In genomic region chr4:120718979-120719566, GRCh38 we compare ENCODE assay signal across 8 cellular contexts.
DNase-seq lines count a peak whose midpoint lies in the region; ATAC-seq, FAIRE-seq and TF ChIP-seq lines count a peak whose summit lies in the region.

No MANE protein-coding gene starts in this region.

- BruUV-seq in GM12878 (replicated peaks; lab: Mats Ljungman, UMichigan), result no TSS peak

- POLR2A ChIA-PET in BJ (lab: Charles Lee) (no interaction called here), GM12878 (lab: Charles Lee) (no interaction called here)

- no peak for TF ChIP-seq EP300 in GM12878 (IDR thresholded peaks at IDR 0.05; ENCODE audit: borderline replicate concordance in 1 of 2, control insufficient read depth in 1 of 2, low read depth in 2 of 2, low read length in 2 of 2)

- intact Hi-C loops in GM12878 (cut with micrococcal nuclease; ENCODE audit: unreplicated experiment) (loop anchor here (1.0 to 10.0 kb wide), 4 partner anchors 258 to 644 kb away; no protein-coding TSS in a partner anchor), uterus (cut with DNase I; ENCODE audit: low total_unique reads) (no loop called here)

- TF ChIP-seq CTCF in BJ (IDR thresholded peaks at IDR 0.05; ENCODE audit: insufficient read depth, low read depth, low read length) (peak; percentile 80), GM12878 (IDR thresholded peaks at IDR 0.05 in 2 of 3, conservative IDR thresholded peaks at IDR 0.05 in 1 of 3; ENCODE audit: control insufficient read depth in 2 of 3, extremely low read depth in 1 of 3, insufficient read depth in 1 of 3, low read depth in 3 of 3, low read length in 3 of 3) (peak; percentile 53 to 66 (median 59); a peak in 5 of 6 replicates), uterus (IDR thresholded peaks at IDR 0.05) (peak; percentile 22 to 38 (median 27))

- WGBS in GM12878 (ENCODE audit: insufficient coverage, insufficient replicate concordance, low lambda C conversion rate, missing lambda C conversion rate), result under 1% methylated on average over 5 of the region's 5 CpGs

- in situ Hi-C loops in GM12878 (cut with MboI), result no loop called here

- no peak overlapping the region for H3K4me2 ChIP-seq in GM12878 (ENCODE audit: control insufficient read depth, insufficient read depth)

- RAD21 ChIA-PET in GM12878 (lab: Charles Lee; ENCODE audit: unreplicated experiment), result interaction anchor here (1.5 kb wide), 1 partner anchor 259 kb away, joined by 7 read pairs; no protein-coding TSS in a partner anchor

- no peak overlapping the region for H3K4me3 ChIP-seq in BJ (ENCODE audit: low read depth, low read length)
- H3K4me3 ChIP-seq in GM12878, result no peak overlapping the region
- H3K4me3 ChIP-seq in uterus, result no peak overlapping the region

- SMC1A ChIA-PET in GM12878 (lab: Charles Lee; ENCODE audit: uncharacterized antibody, unreplicated experiment), result interaction anchor here (1.6 to 1.9 kb wide), 2 partner anchors 30 to 128 kb away, joined by 5 to 10 read pairs; no protein-coding TSS in a partner anchor

- FAIRE-seq in GM12892 (lab: Jason Lieb, UNC) (peak; percentile 79), GM12878 (lab: Jason Lieb, UNC) (peak; percentile 69)

- no peak overlapping the region for H2AFZ ChIP-seq in GM12878 (ENCODE audit: control insufficient read depth, low read depth, low read length)

- ATAC-seq in HG02852 (IDR thresholded peaks at IDR 0.05; ENCODE audit: unreplicated experiment), result peak; percentile 89
- ATAC-seq in GM12878, result peak; percentile 89

- no peak for TF ChIP-seq POLR2A in GM12892 (IDR thresholded peaks at IDR 0.05; ENCODE audit: low read depth, low read length)
- TF ChIP-seq POLR2A in GM12878 (IDR thresholded peaks at IDR 0.05; ENCODE audit: low read depth, low read length), result no peak
- TF ChIP-seq POLR2A in uterus (IDR thresholded peaks at IDR 0.05), result no peak

- CTCF ChIA-PET in BJ (lab: Yijun Ruan, JAX), result interaction anchor here (1.1 to 3.1 kb wide), 3 partner anchors 158 to 259 kb away, joined by 3 to 22 read pairs (median 20); no protein-coding TSS in a partner anchor
- CTCF ChIA-PET in GM12878 (lab: Yijun Ruan, JAX), result no interaction called here

- no peak overlapping the region for H3K9ac ChIP-seq in GM12878 (ENCODE audit: control insufficient read depth, insufficient read depth, low read length)

- DNase-seq in BJ (ENCODE audit: low read depth) (no peak), GM12892 (ENCODE audit: insufficient read length) (no peak), NCI-H2107 treated with DMSO at 0.1 percent for 48 hours (lab: John Stamatoyannopoulos, UW; ENCODE audit: unreplicated experiment) (peak; percentile 57), GM12878 (ENCODE audit: low read depth, low spot score) (no peak), kidney tubule cell (ENCODE audit: low spot score) (peak; percentile 34), uterus (peak in 1 of 2 donors; percentile 17), 8988T (no peak)

- H3K27ac ChIP-seq in GM12878 (ENCODE audit: control insufficient read depth, insufficient read depth), result no peak overlapping the region
- H3K27ac ChIP-seq in uterus, result no peak overlapping the region

- TF ChIP-seq RAD21 in GM12878 (IDR thresholded peaks at IDR 0.05; ENCODE audit: insufficient read depth, low read depth, low read length), result peak; percentile 61

- no peaks in the 10 kb centered on the region for H4K20me1 ChIP-seq in GM12878 (ENCODE audit: control insufficient read depth, insufficient read depth)

- no peaks in the 10 kb centered on the region for H3K36me3 ChIP-seq in BJ (ENCODE audit: control insufficient read depth, insufficient read depth, low read length)
- no peaks in the 10 kb centered on the region for H3K36me3 ChIP-seq in GM12878 (ENCODE audit: control insufficient read depth in 2 of 2, insufficient read depth in 2 of 2, low read length in 1 of 2)
- H3K36me3 ChIP-seq in uterus, result no peaks in the 10 kb centered on the region

- H3K9me3 ChIP-seq in GM12878 (replicated peaks; ENCODE audit: control insufficient read depth, insufficient read depth, low read length) (no peaks in the 10 kb centered on the region), uterus (no peaks in the 10 kb centered on the region)

- H3K27me3 ChIP-seq in BJ (ENCODE audit: control insufficient read depth, insufficient read depth, low read length) (no peaks in the 10 kb centered on the region), GM12878 (replicated peaks in 1 of 2; ENCODE audit: control insufficient read depth in 2 of 2, insufficient read depth in 2 of 2, low read length in 1 of 2) (peaks cover 0 to under 1% of the 10 kb centered on the region in 2 experiments; a peak in 1 of 4 replicates), uterus (no peaks in the 10 kb centered on the region)

- no peaks in the 10 kb centered on the region for H3K79me2 ChIP-seq in GM12878 (ENCODE audit: control insufficient read depth, insufficient read depth, low read length)

- no peaks in the 10 kb centered on the region for H3K4me1 ChIP-seq in GM12878 (ENCODE audit: control insufficient read depth, insufficient read depth, low read length)
- H3K4me1 ChIP-seq in uterus, result no peaks in the 10 kb centered on the region

TF ChIP-seq in GM12878, 131 proteins besides CTCF, POLR2A, EP300 and RAD21:
- peak; percentile 70; the same call in 1 of the 2 replicates for TF ChIP-seq ZBED1 (IDR thresholded peaks at IDR 0.05; ENCODE audit: borderline replicate concordance)
- TF ChIP-seq SMC3 (IDR thresholded peaks at IDR 0.05; ENCODE audit: borderline replicate concordance, low read length), result peak; percentile 63
- TF ChIP-seq IKZF1 (conservative IDR thresholded peaks at IDR 0.05), result no peak

Comparison
In these comparisons a context has a peak if more than half of its experiments do, and no peak if none do; other contexts are left out.
1. DNase-seq: peak in NCI-H2107 treated with DMSO at 0.1 percent for 48 hours (single experiment) and kidney tubule cell (single experiment); none in BJ (single experiment), GM12892 (single experiment), GM12878 (single experiment) and 8988T (single experiment).
2. CTCF ChIP-seq: peak in every context shown above with its lines; median percentile 80 in BJ; 59 in GM12878; 27 in uterus.